ENCODE assay signal across 17 cellular contexts in genomic region chr3:173055228-173055933, GRCh38.
DNase-seq lines count a peak whose midpoint lies in the region; ATAC-seq, FAIRE-seq and TF ChIP-seq lines count a peak whose summit lies in the region.
"Had no signal": no experiment of that assay in that cellular context is flagged by ENCODE, and none has a peak within 500 bp of the region (broad histone marks: within the 10 kb centered on the region; RNA-seq: fewer than 3 reads in every experiment).

No MANE protein-coding gene starts in this region.

- no peak overlapping the region for H3K4me3 Mint-ChIP-seq in T-helper 2 cell treated with Interferon-gamma antibody and Interleukin-4, amounts not matched to agents 5 μg/mL and 100 μg/mL, for 36 hours
- H3K4me3 Mint-ChIP-seq: CD4-positive, CD25-positive, alpha-beta regulatory T cell; HFFc6 had no signal

- peak overlapping the region; percentile 1; the same call in 1 of the 2 replicates for H3K4me2 ChIP-seq in MM.1S (ENCODE audit: low read depth, low read length)

- H3K4me1 Mint-ChIP-seq in T-helper 2 cell treated with Interferon-gamma antibody and Interleukin-4, amounts not matched to agents 5 μg/mL and 100 μg/mL, for 36 hours (ENCODE audit: low read depth), result no peaks in the 10 kb centered on the region
- H3K4me1 Mint-ChIP-seq: CD4-positive, CD25-positive, alpha-beta regulatory T cell had no signal

- TF ChIP-seq CTCF in MM.1S (IDR thresholded peaks at IDR 0.05; ENCODE audit: low read length), result no peak

- H3K36me3 ChIP-seq in ACC112 (ENCODE audit: insufficient read depth, low read length), result no peaks in the 10 kb centered on the region
- no peaks in the 10 kb centered on the region for H3K36me3 ChIP-seq in MM.1S (replicated peaks; ENCODE audit: insufficient read depth, low read length)

- H3K9ac ChIP-seq in MM.1S (ENCODE audit: low read length), result no peak overlapping the region

- H3K27ac Mint-ChIP-seq in T-helper 2 cell treated with Interferon-gamma antibody and Interleukin-4, amounts not matched to agents 5 μg/mL and 100 μg/mL, for 36 hours, result no peak overlapping the region
- H3K27ac Mint-ChIP-seq: CD4-positive, CD25-positive, alpha-beta regulatory T cell; HFFc6 had no signal

- H2AFZ ChIP-seq in ACC112 (ENCODE audit: low read length, unreplicated experiment) (peak overlapping the region; percentile 92), MM.1S (ENCODE audit: low read length) (no peak overlapping the region)

- H3F3A ChIP-seq in MM.1S (ENCODE audit: insufficient read depth, low read length), result no peaks in the 10 kb centered on the region

- no peaks in the 10 kb centered on the region for H3K36me3 Mint-ChIP-seq in T-helper 2 cell treated with Interferon-gamma antibody and Interleukin-4, amounts not matched to agents 5 μg/mL and 100 μg/mL, for 36 hours (ENCODE audit: low read depth)
- H3K36me3 Mint-ChIP-seq: CD4-positive, CD25-positive, alpha-beta regulatory T cell had no signal

- H3K4me3 ChIP-seq in ACC112 (ENCODE audit: low read depth, low read length) (peak overlapping the region; percentile 66), MM.1S (ENCODE audit: low read length) (no peak overlapping the region)

- no peak overlapping the region for H3K27ac ChIP-seq in ACC112 (ENCODE audit: low read depth, low read length)
- no peak overlapping the region for H3K27ac ChIP-seq in MM.1S (ENCODE audit: low read length)

- no peaks in the 10 kb centered on the region for H3K9me2 ChIP-seq in MM.1S (replicated peaks; ENCODE audit: insufficient read depth, low read length)

- H3K79me2 ChIP-seq in ACC112 (ENCODE audit: control insufficient read depth, insufficient read depth, low read length, unreplicated experiment), result no peaks in the 10 kb centered on the region
- no peaks in the 10 kb centered on the region for H3K79me2 ChIP-seq in MM.1S (ENCODE audit: low read length)

- no peaks in the 10 kb centered on the region for H3K9me3 ChIP-seq in MM.1S (replicated peaks; ENCODE audit: insufficient read depth, low read length)

- H4K20me1 ChIP-seq in MM.1S (ENCODE audit: insufficient read depth, low read length), result no peaks in the 10 kb centered on the region

- H3K9me3 Mint-ChIP-seq in T-helper 2 cell treated with Interferon-gamma antibody and Interleukin-4, amounts not matched to agents 5 μg/mL and 100 μg/mL, for 36 hours, result no peaks in the 10 kb centered on the region
- H3K9me3 Mint-ChIP-seq: CD4-positive, CD25-positive, alpha-beta regulatory T cell; HFFc6 had no signal

- H3K4me1 ChIP-seq in ACC112 (ENCODE audit: control insufficient read depth, insufficient read depth, low read length, unreplicated experiment), result peaks cover 5% of the 10 kb centered on the region
- no peaks in the 10 kb centered on the region for H3K4me1 ChIP-seq in MM.1S (ENCODE audit: low read length)

- ATAC-seq in HG02973 (IDR thresholded peaks at IDR 0.05; ENCODE audit: unreplicated experiment), result peak; percentile 60
- ATAC-seq in stimulated activated naive CD8-positive, alpha-beta T cell treated with anti-CD3 and anti-CD28 coated beads, Interleukin-15, Interleukin-2, amounts not matched to agents 100 U/mL and 50 U/mL, for 24 hours, result no peak

- peak; percentile 8 for FAIRE-seq in GM19239 (lab: Jason Lieb, UNC)

- H3K27me3 ChIP-seq in ACC112 (ENCODE audit: insufficient read depth, low read length), result peaks cover under 1% of the 10 kb centered on the region; the same call in 1 of the 2 replicates
- H3K27me3 ChIP-seq in MM.1S (replicated peaks; ENCODE audit: insufficient read depth, low read length), result no peaks in the 10 kb centered on the region

- DNase-seq in GM19239 (ENCODE audit: insufficient read length, low spot score) (no peak), MM.1S (no peak), NCI-H524 (lab: John Stamatoyannopoulos, UW) (no peak), 8988T (no peak)
- DNase-seq in stimulated activated naive CD8-positive, alpha-beta T cell treated with anti-CD3 and anti-CD28 coated beads, Interleukin-15, Interleukin-2, amounts not matched to agents 100 U/mL and 50 U/mL, for 24 hours, result no peak
- DNase-seq in T-helper 2 cell treated with Interferon-gamma antibody and Interleukin-4, amounts not matched to agents 5 μg/mL and 100 μg/mL, for 36 hours (ENCODE audit: low spot score), result no peak
- DNase-seq: Calu3; CD4-positive, CD25-positive, alpha-beta regulatory T cell; DMS79; HFFc6; Kasumi-1; NCI-H1417; NCI-H2029 treated with DMSO at 0.1 percent for 48 hours; NCI-H510A; RPMI8226 had no signal

- H3K27me3 Mint-ChIP-seq in T-helper 2 cell treated with Interferon-gamma antibody and Interleukin-4, amounts not matched to agents 5 μg/mL and 100 μg/mL, for 36 hours (ENCODE audit: low read depth), result no peaks in the 10 kb centered on the region
- H3K27me3 Mint-ChIP-seq: CD4-positive, CD25-positive, alpha-beta regulatory T cell had no signal
